In genomic region chr12:98440165-98440581, GRCh38 we compare ENCODE assay signal across 8 cellular contexts.
DNase-seq lines count a peak whose midpoint lies in the region; ATAC-seq and TF ChIP-seq lines count a peak whose summit lies in the region.

No MANE protein-coding gene starts in this region.

- H3K79me2 ChIP-seq in fibroblast of lung (ENCODE audit: control insufficient read depth, insufficient read depth, low read length): no peaks in the 10 kb centered on the region

- H3K27ac ChIP-seq in RWPE1 (no peak overlapping the region), fibroblast of lung (ENCODE audit: insufficient read depth, low read length) (no peak overlapping the region)

- peaks cover 18% of the 10 kb centered on the region for H3K4me1 Mint-ChIP-seq in osteocyte (ENCODE audit: unreplicated experiment)

- H2AFZ ChIP-seq in fibroblast of lung (ENCODE audit: low read length): no peak overlapping the region

- H3K27me3 Mint-ChIP-seq in osteocyte (ENCODE audit: unreplicated experiment): no peaks in the 10 kb centered on the region

- TF ChIP-seq CTCF in RWPE1 (conservative IDR thresholded peaks at IDR 0.05; ENCODE audit: low read depth): no peak
- TF ChIP-seq CTCF in fibroblast of lung (conservative IDR thresholded peaks at IDR 0.05 in 1 of 2, IDR thresholded peaks at IDR 0.05 in 1 of 2; ENCODE audit: low read depth in 1 of 2, low read length in 2 of 2): no peak
- TF ChIP-seq CTCF in osteocyte (IDR thresholded peaks at IDR 0.05): no peak

- no peaks in the 10 kb centered on the region for H3K9me3 ChIP-seq in fibroblast of lung (ENCODE audit: control insufficient read depth, insufficient read depth, low read depth, low read length)

- no peak overlapping the region for H3K9ac ChIP-seq in fibroblast of lung (ENCODE audit: insufficient read depth, low read length)

- H3K4me1 ChIP-seq in fibroblast of lung (ENCODE audit: control insufficient read depth, extremely low read depth, insufficient read depth, low read length): peaks cover 7% of the 10 kb centered on the region

- H3K4me3 Mint-ChIP-seq in osteocyte (ENCODE audit: unreplicated experiment): no peak overlapping the region

- H3K27me3 ChIP-seq in fibroblast of lung (ENCODE audit: control insufficient read depth, insufficient read depth, low read length): no peaks in the 10 kb centered on the region

- H3K27ac Mint-ChIP-seq in osteocyte (ENCODE audit: unreplicated experiment): peak overlapping the region; percentile 75

- no peak overlapping the region for H3K4me2 ChIP-seq in fibroblast of lung (ENCODE audit: extremely low read depth, insufficient read depth, low read length)

- no peak overlapping the region for H3K4me3 ChIP-seq in fibroblast of lung (replicated peaks in 1 of 4; ENCODE audit: control extremely low read depth in 1 of 4, insufficient read depth in 1 of 4, low read depth in 3 of 4, low read length in 4 of 4)

- POLR2A ChIA-PET in RWPE1 (lab: Yijun Ruan, JAX; ENCODE audit: low non-redundant PET): no interaction called here

- H3K9me3 Mint-ChIP-seq in osteocyte (ENCODE audit: unreplicated experiment): peaks cover 7% of the 10 kb centered on the region

- peak; percentile 77 for DNase-seq in Daoy (ENCODE audit: low read depth)
- peak; percentile 84 for DNase-seq in RWPE1 (ENCODE audit: low spot score)
- peak; percentile 94 to 98 for DNase-seq in fibroblast of lung (ENCODE audit: low read depth in 2 of 2)
- DNase-seq in osteocyte (ENCODE audit: extremely low spot score, unreplicated experiment): no peak
- DNase-seq in NCI-H2171 treated with DMSO at 0.1 percent for 48 hours (lab: John Stamatoyannopoulos, UW): no peak

- no peaks in the 10 kb centered on the region for H3K36me3 Mint-ChIP-seq in osteocyte (ENCODE audit: unreplicated experiment)

- ATAC-seq in HG02981 (IDR thresholded peaks at IDR 0.05; ENCODE audit: unreplicated experiment) (no peak), HG03139 (IDR thresholded peaks at IDR 0.05; ENCODE audit: unreplicated experiment) (no peak), GM21723 (IDR thresholded peaks at IDR 0.05; ENCODE audit: unreplicated experiment) (no peak)

- H4K20me1 ChIP-seq in fibroblast of lung (ENCODE audit: control insufficient read depth, extremely low read depth, insufficient read depth, low read length): no peaks in the 10 kb centered on the region

- no peaks in the 10 kb centered on the region for H3K36me3 ChIP-seq in fibroblast of lung (ENCODE audit: control insufficient read depth, insufficient read depth, low read length)

- CTCF ChIA-PET in RWPE1 (lab: Yijun Ruan, JAX): interaction anchor here (0.8 to 1.2 kb wide), 2 partner anchors 14 to 76 kb away, joined by 3 to 4 read pairs; no protein-coding TSS in a partner anchor

Comparison
In these comparisons a context has a peak if more than half of its experiments do, and no peak if none do; other contexts are left out.
1. DNase-seq: peak in Daoy (single experiment), RWPE1 (single experiment) and fibroblast of lung (2 of 2); none in osteocyte (single experiment) and NCI-H2171 treated with DMSO at 0.1 percent for 48 hours (single experiment).